In the genomic region with DNA sequence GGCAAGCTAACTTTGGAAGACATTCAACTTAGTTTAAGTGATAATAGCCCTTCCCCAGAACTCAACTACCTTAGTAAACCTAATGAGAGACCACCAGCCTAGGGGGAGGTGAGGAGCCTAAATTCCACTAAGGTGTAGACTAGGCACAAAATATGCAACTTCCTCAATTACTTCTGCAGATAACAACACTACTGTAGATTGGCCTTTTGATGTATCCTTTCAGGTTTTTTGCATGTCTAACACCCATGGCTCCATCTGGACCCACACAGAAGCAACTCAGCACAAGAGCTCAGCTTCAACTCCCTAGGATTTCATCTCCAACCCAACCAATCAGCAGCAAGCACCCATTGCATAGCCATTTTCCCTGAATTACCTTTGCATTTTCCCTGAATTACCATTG, we compare ENCODE assay signal across 28 cellular contexts.
"Had no signal": no experiment of that assay in that cellular context is flagged by ENCODE, and none has a peak within 500 bp of the region (broad histone marks: within the 10 kb centered on the region; RNA-seq: fewer than 3 reads in every experiment).

No MANE protein-coding gene starts in this region.

- H3K27me3 ChIP-seq: stomach, suprapubic skin, testis, thyroid gland, tibial artery, tibial nerve, transverse colon, upper lobe of left lung, upper lobe of right lung, uterus, vagina had no signal

- H3K27ac Mint-ChIP-seq: stimulated activated effector memory CD8-positive, alpha-beta T cell treated with anti-CD3 and anti-CD28 coated beads, Interleukin-12 subunit alpha, Interleukin-12 subunit beta, amount 100 ng/mL, for 72 hours; stimulated activated memory B cell treated with anti-CD40 and anti-IgM and Interleukin-4, amounts not matched to agents 10 μg/mL and 1 μg/mL and 100 μg/mL, for 72 hours; stimulated activated naive B cell treated with anti-CD40 and anti-IgM and Interleukin-4, amounts not matched to agents 10 μg/mL and 1 μg/mL and 100 μg/mL, for 72 hours; stimulated activated naive CD8-positive, alpha-beta T cell treated with anti-CD3 and anti-CD28 coated beads, Interleukin-15, amount 100 ng/mL, for 72 hours; stimulated activated naive CD8-positive, alpha-beta T cell treated with anti-CD3 and anti-CD28 coated beads, Interleukin-15, Interleukin-2, amounts not matched to agents 100 ng/mL and 50 ng/mL, for 24 hours; type B pancreatic cell had no signal

- H3K36me3 ChIP-seq: stomach, suprapubic skin, thoracic aorta, thyroid gland, tibial artery, tibial nerve, transverse colon, upper lobe of left lung, upper lobe of right lung, uterus, vagina had no signal

- H3K9me3 Mint-ChIP-seq: stimulated activated naive CD8-positive, alpha-beta T cell treated with anti-CD3 and anti-CD28 coated beads, Interleukin-15, Interleukin-2, amounts not matched to agents 100 ng/mL and 50 ng/mL, for 24 hours; type B pancreatic cell had no signal

- H3K4me1 Mint-ChIP-seq: stimulated activated effector memory CD8-positive, alpha-beta T cell treated with anti-CD3 and anti-CD28 coated beads, Interleukin-12 subunit alpha, Interleukin-12 subunit beta, amount 100 ng/mL, for 72 hours; stimulated activated memory B cell treated with anti-CD40 and anti-IgM and Interleukin-4, amounts not matched to agents 10 μg/mL and 1 μg/mL and 100 μg/mL, for 72 hours; stimulated activated naive B cell treated with anti-CD40 and anti-IgM and Interleukin-4, amounts not matched to agents 10 μg/mL and 1 μg/mL and 100 μg/mL, for 72 hours; stimulated activated naive CD8-positive, alpha-beta T cell treated with anti-CD3 and anti-CD28 coated beads, Interleukin-15, amount 100 ng/mL, for 72 hours had no signal

- H3K9me3 ChIP-seq: suprapubic skin, testis, thoracic aorta, thyroid gland, tibial artery, tibial nerve, transverse colon, upper lobe of left lung, upper lobe of right lung, uterus, vagina had no signal

- H3K4me3 ChIP-seq: stomach, suprapubic skin, testis, thoracic aorta, thyroid gland, tibial artery, tibial nerve, transverse colon, upper lobe of left lung, upper lobe of right lung, uterus, vagina had no signal

- H3K36me3 Mint-ChIP-seq: stimulated activated effector memory CD8-positive, alpha-beta T cell treated with anti-CD3 and anti-CD28 coated beads, Interleukin-12 subunit alpha, Interleukin-12 subunit beta, amount 100 ng/mL, for 72 hours; stimulated activated memory B cell treated with anti-CD40 and anti-IgM and Interleukin-4, amounts not matched to agents 10 μg/mL and 1 μg/mL and 100 μg/mL, for 72 hours; stimulated activated naive B cell treated with anti-CD40 and anti-IgM and Interleukin-4, amounts not matched to agents 10 μg/mL and 1 μg/mL and 100 μg/mL, for 72 hours; type B pancreatic cell had no signal

- H3K4me1 ChIP-seq: stomach, suprapubic skin, testis, thyroid gland, tibial nerve, transverse colon, upper lobe of left lung, upper lobe of right lung, uterus, vagina had no signal

- H3K27ac ChIP-seq: stomach, suprapubic skin, testis, thoracic aorta, thyroid gland, tibial artery, tibial nerve, transverse colon, upper lobe of left lung, upper lobe of right lung, uterus, vagina had no signal

- ATAC-seq: stimulated activated effector memory CD8-positive, alpha-beta T cell treated with anti-CD3 and anti-CD28 coated beads, Interleukin-12 subunit alpha, Interleukin-12 subunit beta, amount 100 ng/mL, for 72 hours; stimulated activated memory B cell treated with anti-CD40 and anti-IgM and Interleukin-4, amounts not matched to agents 10 μg/mL and 1 μg/mL and 100 μg/mL, for 72 hours; stimulated activated naive B cell treated with anti-CD40 and anti-IgM and Interleukin-4, amounts not matched to agents 10 μg/mL and 1 μg/mL and 100 μg/mL, for 72 hours; stimulated activated naive CD8-positive, alpha-beta T cell treated with anti-CD3 and anti-CD28 coated beads, Interleukin-15, amount 100 ng/mL, for 72 hours; stimulated activated naive CD8-positive, alpha-beta T cell treated with anti-CD3 and anti-CD28 coated beads, Interleukin-15, Interleukin-2, amounts not matched to agents 100 U/mL and 50 U/mL, for 24 hours; upper lobe of right lung had no signal

- H3K27me3 Mint-ChIP-seq: stimulated activated memory B cell treated with anti-CD40 and anti-IgM and Interleukin-4, amounts not matched to agents 10 μg/mL and 1 μg/mL and 100 μg/mL, for 72 hours; stimulated activated naive B cell treated with anti-CD40 and anti-IgM and Interleukin-4, amounts not matched to agents 10 μg/mL and 1 μg/mL and 100 μg/mL, for 72 hours; stimulated activated naive CD8-positive, alpha-beta T cell treated with anti-CD3 and anti-CD28 coated beads, Interleukin-15, amount 100 ng/mL, for 72 hours; stimulated activated naive CD8-positive, alpha-beta T cell treated with anti-CD3 and anti-CD28 coated beads, Interleukin-15, Interleukin-2, amounts not matched to agents 100 ng/mL and 50 ng/mL, for 24 hours had no signal

- DNase-seq: stimulated activated CD4-positive, alpha-beta T cell treated with anti-CD3 and anti-CD28 coated beads, Interleukin-2, amount 100 ng/mL, for 48 hours; stimulated activated CD4-positive, alpha-beta T cell treated with anti-CD3 and anti-CD28 coated beads, Interleukin-4, amount 100 ng/mL, for 1 hour; stimulated activated CD4-positive, alpha-beta T cell treated with anti-CD3 and anti-CD28 coated beads, Interleukin-4, amount 100 ng/mL, for 24 hours; stimulated activated CD4-positive, alpha-beta T cell treated with anti-CD3 and anti-CD28 coated beads, Interleukin-4, amount 100 ng/mL, for 4 hours; stimulated activated CD8-positive, alpha-beta memory T cell treated with anti-CD3 and anti-CD28 coated beads, Interleukin-4, amount 100 ng/mL, for 48 hours; stimulated activated naive B cell treated with anti-CD40 and anti-IgM and Interleukin-4, amounts not matched to agents 10 μg/mL and 1 μg/mL and 100 μg/mL, for 72 hours; stimulated activated naive CD4-positive, alpha-beta T cell; stimulated activated naive CD4-positive, alpha-beta T cell treated with Interleukin-2 at 50 U/mL for 16 hours; stimulated activated naive CD8-positive, alpha-beta T cell treated with anti-CD3 and anti-CD28 coated beads, Interleukin-15, amount 100 ng/mL, for 72 hours; stimulated activated naive CD8-positive, alpha-beta T cell treated with anti-CD3 and anti-CD28 coated beads, Interleukin-15, Interleukin-2, amounts not matched to agents 100 U/mL and 50 U/mL, for 24 hours; stomach; substantia nigra; testis; thyroid gland; tibial artery; transverse colon; trophoblast cell; upper lobe of left lung; upper lobe of right lung; uterus had no signal

- H3K4me3 Mint-ChIP-seq: stimulated activated effector memory CD8-positive, alpha-beta T cell treated with anti-CD3 and anti-CD28 coated beads, Interleukin-12 subunit alpha, Interleukin-12 subunit beta, amount 100 ng/mL, for 72 hours; stimulated activated memory B cell treated with anti-CD40 and anti-IgM and Interleukin-4, amounts not matched to agents 10 μg/mL and 1 μg/mL and 100 μg/mL, for 72 hours; stimulated activated naive B cell treated with anti-CD40 and anti-IgM and Interleukin-4, amounts not matched to agents 10 μg/mL and 1 μg/mL and 100 μg/mL, for 72 hours; stimulated activated naive CD8-positive, alpha-beta T cell treated with anti-CD3 and anti-CD28 coated beads, Interleukin-15, amount 100 ng/mL, for 72 hours; stimulated activated naive CD8-positive, alpha-beta T cell treated with anti-CD3 and anti-CD28 coated beads, Interleukin-15, Interleukin-2, amounts not matched to agents 100 ng/mL and 50 ng/mL, for 24 hours; type B pancreatic cell had no signal
